1 cellular context compared by ENCODE assay signal in the genomic region with DNA sequence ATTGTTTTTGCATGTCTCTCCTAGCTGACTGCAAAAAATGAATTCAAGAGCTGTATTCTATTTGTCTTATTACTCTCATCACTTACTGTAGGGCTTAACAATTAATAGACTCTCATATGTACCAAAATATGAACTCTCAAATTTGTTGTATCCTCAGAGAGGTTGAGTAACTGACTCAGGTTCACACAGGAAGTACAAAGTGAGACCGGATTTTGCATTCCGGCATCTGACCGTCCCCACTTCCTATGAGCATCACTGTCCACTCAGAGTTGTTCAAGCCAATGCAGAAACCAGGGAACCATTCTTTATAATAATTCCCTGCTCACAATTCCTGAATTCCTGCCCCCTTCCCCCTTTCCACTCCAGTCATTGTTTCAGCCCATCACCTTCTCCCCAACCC.
TF ChIP-seq lines count a peak whose summit lies in the region.

No MANE protein-coding gene starts in this region.

TF ChIP-seq in H1, 55 proteins besides CTCF, POLR2A, EP300 and RAD21:
- TF ChIP-seq SUZ12 (IDR thresholded peaks at IDR 0.05; ENCODE audit: low read length) (no peak), BRCA1 (IDR thresholded peaks at IDR 0.05; ENCODE audit: low read depth, low read length) (no peak)
